In genomic region chr15:86178845-86179244, GRCh38 we compare ENCODE assay signal across 19 cellular contexts.
DNase-seq lines count a peak whose midpoint lies in the region; ATAC-seq, FAIRE-seq and TF ChIP-seq lines count a peak whose summit lies in the region.
"Had no signal": no experiment of that assay in that cellular context is flagged by ENCODE, and none has a peak within 500 bp of the region (broad histone marks: within the 10 kb centered on the region; RNA-seq: fewer than 3 reads in every experiment).

No MANE protein-coding gene starts in this region.

- no peaks in the 10 kb centered on the region for H4K20me1 ChIP-seq in OCI-LY3 (ENCODE audit: insufficient read depth, low read length)

- DNase-seq in D341Med (ENCODE audit: low spot score) = peak; percentile 37
- no peak for DNase-seq in HTR-8/SVneo (ENCODE audit: insufficient read length, low spot score)
- DNase-seq in foreskin keratinocyte = no peak
- DNase-seq in testis = no peak
- DNase-seq in stimulated activated naive CD4-positive, alpha-beta T cell treated with Interleukin-2 at 50 U/mL for 16 hours (lab: John Stamatoyannopoulos, UW) = no peak
- no peak for DNase-seq in NCI-H2196 treated with DMSO at 0.1 percent for 48 hours (lab: John Stamatoyannopoulos, UW; ENCODE audit: unreplicated experiment)
- DNase-seq in SW480 (ENCODE audit: low spot score) = no peak
- DNase-seq: activated CD8-positive, alpha-beta T cell treated with anti-CD3 and anti-CD28 coated beads, Interleukin-2, amount 10 ng/mL, durations not matched to agents 7 days and 5 days; activated T-cell treated with anti-CD3 and anti-CD28 coated beads, Interleukin-2, amount 50 U/mL, for 48 hours; CD8-positive, alpha-beta memory T cell; hypothalamus; NCI-H146; stimulated activated CD4-positive, alpha-beta T cell treated with anti-CD3 and anti-CD28 coated beads, Interleukin-4, amount 100 ng/mL, for 24 hours; uterus had no signal

- H2AFZ ChIP-seq in OCI-LY3 (ENCODE audit: low read depth, low read length) = no peak overlapping the region

- FAIRE-seq in HTR-8/SVneo (lab: Jason Lieb, UNC) = peak; percentile 38
- FAIRE-seq: colon, endometrium had no signal

- no peak for ATAC-seq in foreskin keratinocyte
- ATAC-seq: activated CD8-positive, alpha-beta T cell treated with anti-CD3 and anti-CD28 coated beads, Interleukin-2, amount 10 ng/mL, durations not matched to agents 7 days and 5 days; activated naive CD4-positive, alpha-beta T cell treated with anti-CD3 and anti-CD28 coated beads, Interleukin-2, amount 50 U/mL, for 72 hours had no signal

- no peaks in the 10 kb centered on the region for H3K79me2 ChIP-seq in OCI-LY3 (ENCODE audit: low read length)

- 40 to 47% methylated on average over 2 of the region's 2 CpGs for WGBS in testis, 2 donors

- no peak for TF ChIP-seq POLR2A in testis (IDR thresholded peaks at IDR 0.05)

- H3K4me3 ChIP-seq in OCI-LY3 (ENCODE audit: low read length) (no peak overlapping the region), testis (no peak overlapping the region)
- H3K4me3 ChIP-seq: skin epidermis, uterus had no signal

- H3K4me1 ChIP-seq in OCI-LY3 (ENCODE audit: low read length) (no peaks in the 10 kb centered on the region), foreskin keratinocyte (no peaks in the 10 kb centered on the region), testis (no peaks in the 10 kb centered on the region)
- H3K4me1 ChIP-seq: uterus had no signal

- H3K36me3 ChIP-seq in OCI-LY3 (replicated peaks; ENCODE audit: low read depth, low read length) = no peaks in the 10 kb centered on the region
- no peaks in the 10 kb centered on the region for H3K36me3 ChIP-seq in testis (ENCODE audit: low read depth, missing control alignments)
- H3K36me3 ChIP-seq: uterus had no signal

- no peak overlapping the region for H3K27ac ChIP-seq in OCI-LY3 (ENCODE audit: low read length)
- H3K27ac ChIP-seq in foreskin keratinocyte = no peak overlapping the region
- no peak overlapping the region for H3K27ac ChIP-seq in testis
- H3K27ac ChIP-seq: skin epidermis, uterus had no signal

- peak; percentile 32 for TF ChIP-seq CTCF in OCI-LY3 (IDR thresholded peaks at IDR 0.05; ENCODE audit: low read depth, low read length)
- peak; percentile 9 for TF ChIP-seq CTCF in foreskin keratinocyte (conservative IDR thresholded peaks at IDR 0.05)
- no peak for TF ChIP-seq CTCF in testis (IDR thresholded peaks at IDR 0.05)

- H3K9ac ChIP-seq in OCI-LY3 (ENCODE audit: low read length) = no peak overlapping the region

- H3K9me3 ChIP-seq in OCI-LY3 (ENCODE audit: insufficient read depth, low read length) (no peaks in the 10 kb centered on the region), testis (no peaks in the 10 kb centered on the region)
- H3K9me3 ChIP-seq: uterus had no signal

- H3K27me3 ChIP-seq in OCI-LY3 (ENCODE audit: low read depth, low read length) (0 out of 2 replicates have a peak, but pooled peaks cover 7% of the 10 kb centered on the region), foreskin keratinocyte (no peaks in the 10 kb centered on the region), testis (no peaks in the 10 kb centered on the region)
- H3K27me3 ChIP-seq: uterus had no signal

- H3K4me2 ChIP-seq in OCI-LY3 (ENCODE audit: low read length) = no peak overlapping the region

- intact Hi-C loops in testis (cut with DNase I; ENCODE audit: low total_unique reads) = no loop called here

Comparison
In these comparisons a context has a peak if more than half of its experiments do, and no peak if none do; other contexts are left out.
1. CTCF ChIP-seq: peak in OCI-LY3 (single experiment) and foreskin keratinocyte (single experiment); none in testis (0 of 3).